In genomic region chrX:119273807-119274192, GRCh38 we compare ENCODE assay signal across 14 cellular contexts. TPM values are rescaled to one million over a fixed set of nuclear protein-coding genes. Genes with fewer than 3 reads are reported as not detected.
DNase-seq lines count a peak whose midpoint lies in the region; ATAC-seq and TF ChIP-seq lines count a peak whose summit lies in the region.
"Had no signal": no experiment of that assay in that cellular context is flagged by ENCODE, and none has a peak within 500 bp of the region (broad histone marks: within the 10 kb centered on the region; RNA-seq: fewer than 3 reads in every experiment).

No MANE protein-coding gene starts in this region.

- no peaks in the 10 kb centered on the region for H3K36me3 ChIP-seq in fibroblast of lung (ENCODE audit: control insufficient read depth, insufficient read depth, low read length)
- no peaks in the 10 kb centered on the region for H3K36me3 ChIP-seq in Karpas-422 (ENCODE audit: insufficient read depth, low read length)
- H3K36me3 ChIP-seq: SJCRH30, uterus had no signal

- H3K9me3 ChIP-seq in fibroblast of lung (ENCODE audit: control insufficient read depth, insufficient read depth, low read depth, low read length) (no peaks in the 10 kb centered on the region), Karpas-422 (ENCODE audit: low read length) (no peaks in the 10 kb centered on the region)
- H3K9me3 ChIP-seq: SJCRH30, uterus had no signal

- no peak for DNase-seq in activated T-cell treated with anti-CD3 and anti-CD28 coated beads, Interleukin-2, amount 50 U/mL, for 4 hours
- no peak for DNase-seq in activated T-cell treated with anti-CD3 and anti-CD28 coated beads, Interleukin-2, amount 50 U/mL, for 48 hours
- no peak for DNase-seq in activated T-helper 1 cell treated with anti-CD3 and anti-CD28 coated beads, Interleukin-12 subunit alpha, Interleukin-12 subunit beta, Interleukin-2, Interleukin-4 antibody, amounts not matched to agents 30 ng/mL and 10 ng/mL and 1 ng/mL, durations not matched to agents 14 hours and 24 hours and 36 hours (ENCODE audit: low spot score)
- DNase-seq in fibroblast of lung (ENCODE audit: low read depth in 2 of 2) (no peak), Karpas-422 (no peak)
- DNase-seq in stimulated activated effector memory CD8-positive, alpha-beta T cell treated with anti-CD3 and anti-CD28 coated beads, Interleukin-12 subunit alpha, Interleukin-12 subunit beta, amount 100 ng/mL, for 72 hours (ENCODE audit: low spot score in 2 of 2) = no peak
- no peak for DNase-seq in stimulated activated naive CD4-positive, alpha-beta T cell (lab: John Stamatoyannopoulos, UW)
- DNase-seq: hippocampal formation, NCI-H1417 treated with DMSO at 0.1 percent for 48 hours, NCI-H774, SJCRH30, uterus had no signal

- H4K20me1 ChIP-seq in fibroblast of lung (ENCODE audit: control insufficient read depth, extremely low read depth, insufficient read depth, low read length) (no peaks in the 10 kb centered on the region), Karpas-422 (ENCODE audit: insufficient read depth, low read depth, low read length) (no peaks in the 10 kb centered on the region)

- ATAC-seq in activated T-cell treated with anti-CD3 and anti-CD28 coated beads, Interleukin-2, amount 50 U/mL, for 4 hours = peak in 1 of 2 donors; percentile 15
- no peak for ATAC-seq in stimulated activated effector memory CD8-positive, alpha-beta T cell treated with anti-CD3 and anti-CD28 coated beads, Interleukin-12 subunit alpha, Interleukin-12 subunit beta, amount 100 ng/mL, for 72 hours
- ATAC-seq in GM18520 (IDR thresholded peaks at IDR 0.05; ENCODE audit: unreplicated experiment) = no peak

- no peak for TF ChIP-seq CTCF in fibroblast of lung (conservative IDR thresholded peaks at IDR 0.05 in 1 of 2, IDR thresholded peaks at IDR 0.05 in 1 of 2; ENCODE audit: low read depth in 1 of 2, low read length in 2 of 2)

- H3K4me2 ChIP-seq in fibroblast of lung (ENCODE audit: extremely low read depth, insufficient read depth, low read length) (peak overlapping the region; percentile 25), Karpas-422 (ENCODE audit: low read depth, low read length, poor library complexity, severe bottlenecking) (no peak overlapping the region)

- no peak overlapping the region for H3K27ac Mint-ChIP-seq in activated T-helper 1 cell treated with anti-CD3 and anti-CD28 coated beads, Interleukin-12 subunit alpha, Interleukin-12 subunit beta, Interleukin-2, Interleukin-4 antibody, amounts not matched to agents 30 ng/mL and 10 ng/mL and 1 ng/mL, durations not matched to agents 14 hours and 24 hours and 36 hours
- no peak overlapping the region for H3K27ac Mint-ChIP-seq in stimulated activated effector memory CD8-positive, alpha-beta T cell treated with anti-CD3 and anti-CD28 coated beads, Interleukin-12 subunit alpha, Interleukin-12 subunit beta, amount 100 ng/mL, for 72 hours
- H3K27ac Mint-ChIP-seq: mesothelial cell of epicardium had no signal

- H3K27me3 Mint-ChIP-seq in activated T-cell treated with anti-CD3 and anti-CD28 coated beads, Interleukin-2, amount 50 U/mL, for 4 hours (ENCODE audit: low read depth) = peaks cover 9% of the 10 kb centered on the region
- H3K27me3 Mint-ChIP-seq in activated T-helper 1 cell treated with anti-CD3 and anti-CD28 coated beads, Interleukin-12 subunit alpha, Interleukin-12 subunit beta, Interleukin-2, Interleukin-4 antibody, amounts not matched to agents 30 ng/mL and 10 ng/mL and 1 ng/mL, durations not matched to agents 14 hours and 24 hours and 36 hours (ENCODE audit: insufficient read depth) = peaks cover 16% of the 10 kb centered on the region

- intact Hi-C loops in activated T-helper 1 cell treated with anti-CD3 and anti-CD28 coated beads, Interleukin-12 subunit alpha, Interleukin-12 subunit beta, Interleukin-2, Interleukin-4 antibody, amounts not matched to agents 30 ng/mL and 10 ng/mL and 1 ng/mL, durations not matched to agents 14 hours and 24 hours and 36 hours (cut with micrococcal nuclease) = loop anchor here (1.0 kb wide), 1 partner anchor 37 kb away; the partner anchor contains the start of gene PGRMC1

- H3K9me2 ChIP-seq in Karpas-422 (replicated peaks; ENCODE audit: insufficient read depth, low read length) = no peaks in the 10 kb centered on the region

- H3K4me1 ChIP-seq in fibroblast of lung (ENCODE audit: control insufficient read depth, extremely low read depth, insufficient read depth, low read length) (no peaks in the 10 kb centered on the region), Karpas-422 (ENCODE audit: low read length) (no peaks in the 10 kb centered on the region)
- H3K4me1 ChIP-seq: SJCRH30, uterus had no signal

- H3K27ac ChIP-seq in fibroblast of lung (ENCODE audit: insufficient read depth, low read length) (no peak overlapping the region), Karpas-422 (ENCODE audit: low read length) (no peak overlapping the region)
- H3K27ac ChIP-seq: SJCRH30, uterus had no signal

- H3K4me3 Mint-ChIP-seq in activated T-cell treated with anti-CD3 and anti-CD28 coated beads, Interleukin-2, amount 50 U/mL, for 4 hours = peak overlapping the region; percentile 65
- peak overlapping the region; percentile 59 for H3K4me3 Mint-ChIP-seq in activated T-helper 1 cell treated with anti-CD3 and anti-CD28 coated beads, Interleukin-12 subunit alpha, Interleukin-12 subunit beta, Interleukin-2, Interleukin-4 antibody, amounts not matched to agents 30 ng/mL and 10 ng/mL and 1 ng/mL, durations not matched to agents 14 hours and 24 hours and 36 hours
- H3K4me3 Mint-ChIP-seq in stimulated activated effector memory CD8-positive, alpha-beta T cell treated with anti-CD3 and anti-CD28 coated beads, Interleukin-12 subunit alpha, Interleukin-12 subunit beta, amount 100 ng/mL, for 72 hours = peak overlapping the region; percentile 60
- H3K4me3 Mint-ChIP-seq: mesothelial cell of epicardium had no signal

- peaks cover 7% of the 10 kb centered on the region for H3K4me1 Mint-ChIP-seq in activated T-cell treated with anti-CD3 and anti-CD28 coated beads, Interleukin-2, amount 50 U/mL, for 4 hours (ENCODE audit: low read depth)
- H3K4me1 Mint-ChIP-seq in activated T-helper 1 cell treated with anti-CD3 and anti-CD28 coated beads, Interleukin-12 subunit alpha, Interleukin-12 subunit beta, Interleukin-2, Interleukin-4 antibody, amounts not matched to agents 30 ng/mL and 10 ng/mL and 1 ng/mL, durations not matched to agents 14 hours and 24 hours and 36 hours (ENCODE audit: low read depth) = peaks cover 8% of the 10 kb centered on the region
- H3K4me1 Mint-ChIP-seq in stimulated activated effector memory CD8-positive, alpha-beta T cell treated with anti-CD3 and anti-CD28 coated beads, Interleukin-12 subunit alpha, Interleukin-12 subunit beta, amount 100 ng/mL, for 72 hours = no peaks in the 10 kb centered on the region
- H3K4me1 Mint-ChIP-seq: mesothelial cell of epicardium had no signal

- H3K27me3 ChIP-seq in fibroblast of lung (ENCODE audit: control insufficient read depth, insufficient read depth, low read length) = peaks cover 2% of the 10 kb centered on the region
- H3K27me3 ChIP-seq in Karpas-422 (ENCODE audit: low read length) = no peaks in the 10 kb centered on the region

- H2AFZ ChIP-seq in fibroblast of lung (ENCODE audit: low read length) = no peak overlapping the region
- no peak overlapping the region for H2AFZ ChIP-seq in Karpas-422 (ENCODE audit: low read length)

- H3K79me2 ChIP-seq in fibroblast of lung (ENCODE audit: control insufficient read depth, insufficient read depth, low read length) (no peaks in the 10 kb centered on the region), Karpas-422 (ENCODE audit: low read length) (no peaks in the 10 kb centered on the region)

- no peak overlapping the region for H3K9ac ChIP-seq in fibroblast of lung (ENCODE audit: insufficient read depth, low read length)
- H3K9ac ChIP-seq in Karpas-422 (ENCODE audit: low read length) = no peak overlapping the region

- no peaks in the 10 kb centered on the region for H3K9me3 Mint-ChIP-seq in activated T-cell treated with anti-CD3 and anti-CD28 coated beads, Interleukin-2, amount 50 U/mL, for 4 hours
- H3K9me3 Mint-ChIP-seq in activated T-helper 1 cell treated with anti-CD3 and anti-CD28 coated beads, Interleukin-12 subunit alpha, Interleukin-12 subunit beta, Interleukin-2, Interleukin-4 antibody, amounts not matched to agents 30 ng/mL and 10 ng/mL and 1 ng/mL, durations not matched to agents 14 hours and 24 hours and 36 hours = no peaks in the 10 kb centered on the region
- no peaks in the 10 kb centered on the region for H3K9me3 Mint-ChIP-seq in stimulated activated effector memory CD8-positive, alpha-beta T cell treated with anti-CD3 and anti-CD28 coated beads, Interleukin-12 subunit alpha, Interleukin-12 subunit beta, amount 100 ng/mL, for 72 hours

- peak overlapping the region in 1 of 4 experiments; percentile 7 for H3K4me3 ChIP-seq in fibroblast of lung (replicated peaks in 1 of 4; ENCODE audit: control extremely low read depth in 1 of 4, insufficient read depth in 1 of 4, low read depth in 3 of 4, low read length in 4 of 4)
- no peak overlapping the region for H3K4me3 ChIP-seq in Karpas-422 (ENCODE audit: low read length)
- H3K4me3 ChIP-seq: SJCRH30, uterus had no signal

- H3K36me3 Mint-ChIP-seq in activated T-cell treated with anti-CD3 and anti-CD28 coated beads, Interleukin-2, amount 50 U/mL, for 4 hours (ENCODE audit: insufficient read depth) = no peaks in the 10 kb centered on the region
- no peaks in the 10 kb centered on the region for H3K36me3 Mint-ChIP-seq in activated T-helper 1 cell treated with anti-CD3 and anti-CD28 coated beads, Interleukin-12 subunit alpha, Interleukin-12 subunit beta, Interleukin-2, Interleukin-4 antibody, amounts not matched to agents 30 ng/mL and 10 ng/mL and 1 ng/mL, durations not matched to agents 14 hours and 24 hours and 36 hours (ENCODE audit: low read depth)
- H3K36me3 Mint-ChIP-seq in stimulated activated effector memory CD8-positive, alpha-beta T cell treated with anti-CD3 and anti-CD28 coated beads, Interleukin-12 subunit alpha, Interleukin-12 subunit beta, amount 100 ng/mL, for 72 hours = no peaks in the 10 kb centered on the region
- H3K36me3 Mint-ChIP-seq: mesothelial cell of epicardium had no signal

RNA-seq across cellular contexts. Expression of gene PGRMC1, which starts 37.7 kb away (rescaled TPM):
- total RNA-seq in activated T-cell treated with anti-CD3 and anti-CD28 coated beads, Interleukin-2, amount 50 U/mL, for 4 hours = 10 to 100 TPM; 34.6 to 42.7 (median 36.7) TPM
- 41.1 and 41.6 TPM in 2 replicates for total RNA-seq in activated T-helper 1 cell treated with anti-CD3 and anti-CD28 coated beads, Interleukin-12 subunit alpha, Interleukin-12 subunit beta, Interleukin-2, Interleukin-4 antibody, amounts not matched to agents 30 ng/mL and 10 ng/mL and 1 ng/mL, durations not matched to agents 14 hours and 24 hours and 36 hours
- 109 and 201 TPM in 2 replicates for total RNA-seq in fibroblast of lung
- polyA plus RNA-seq in fibroblast of lung = 127 and 148 TPM in 2 replicates
- polyA plus RNA-seq in fibroblast of lung (2012) = 98.3 and 136 TPM in 2 replicates
- 26.5 and 32.6 TPM in 2 replicates for polyA minus RNA-seq in fibroblast of lung (ENCODE audit: low replicate concordance)
- 42.8 and 52.5 TPM in 2 replicates for total RNA-seq in Karpas-422 (2014; rRNA removed; shearing (Covaris generic); ENCODE audit: low replicate concordance)
